26 cellular contexts compared by ENCODE assay signal in the genomic region with DNA sequence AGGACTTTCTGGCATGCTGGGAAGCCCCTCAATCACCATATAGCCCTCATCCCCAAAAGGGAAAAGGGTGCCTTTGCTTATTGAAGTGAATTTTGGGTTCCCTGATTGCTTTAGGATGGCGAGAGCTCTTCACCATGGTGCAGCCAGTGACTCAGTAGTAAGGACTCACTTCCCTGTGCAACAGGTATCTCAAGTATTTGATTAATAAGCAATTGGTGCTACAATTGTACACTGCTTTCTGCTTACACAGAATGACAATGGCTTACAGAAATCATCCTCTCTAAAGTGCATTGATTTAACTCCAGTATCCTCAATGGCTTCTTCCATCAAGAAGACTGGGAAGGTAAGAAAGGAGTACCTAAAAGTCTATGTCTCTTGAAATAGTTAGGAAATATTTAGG.
"Had no signal": no experiment of that assay in that cellular context is flagged by ENCODE, and none has a peak within 500 bp of the region (broad histone marks: within the 10 kb centered on the region; RNA-seq: fewer than 3 reads in every experiment).

No MANE protein-coding gene starts in this region.

- DNase-seq: hippocampal formation; left ventricle myocardium inferior; mesendoderm; naive B cell; natural killer cell; nephron progenitor cell; occipital lobe; retina; right cardiac atrium; stimulated activated CD4-positive, alpha-beta T cell treated with anti-CD3 and anti-CD28 coated beads, Interleukin-12 subunit alpha, Interleukin-12 subunit beta, amount 100 ng/mL, for 4 hours; stimulated activated CD4-positive, alpha-beta T cell treated with anti-CD3 and anti-CD28 coated beads, Interleukin-15, amount 100 ng/mL, for 24 hours; stimulated activated CD4-positive, alpha-beta T cell treated with anti-CD3 and anti-CD28 coated beads, Interleukin-2, amount 100 ng/mL, for 24 hours; stimulated activated CD4-positive, alpha-beta T cell treated with anti-CD3 and anti-CD28 coated beads, Interleukin-4, amount 100 ng/mL, for 1 hour; stimulated activated naive B cell treated with anti-CD40 and anti-IgM and Interleukin-4, amounts not matched to agents 10 μg/mL and 1 μg/mL and 100 μg/mL, for 72 hours; stimulated activated naive CD8-positive, alpha-beta T cell treated with anti-CD3 and anti-CD28 coated beads, Interleukin-15, Interleukin-2, amounts not matched to agents 100 U/mL and 50 U/mL, for 24 hours; stomach; testis; thyroid gland; transverse colon; upper lobe of left lung had no signal

- ATAC-seq: natural killer cell; right cardiac atrium; sciatic nerve; stimulated activated naive B cell treated with anti-CD40 and anti-IgM and Interleukin-4, amounts not matched to agents 10 μg/mL and 1 μg/mL and 100 μg/mL, for 72 hours; stimulated activated naive CD8-positive, alpha-beta T cell treated with anti-CD3 and anti-CD28 coated beads, Interleukin-15, Interleukin-2, amounts not matched to agents 100 U/mL and 50 U/mL, for 24 hours had no signal

- H3K4me3 ChIP-seq: left ventricle myocardium inferior, lung, neural progenitor cell, skin epidermis, stomach, testis, thyroid gland, transverse colon, upper lobe of left lung, vagina had no signal

- H3K4me1 ChIP-seq: left ventricle myocardium inferior, neural progenitor cell, stomach, testis, thyroid gland, transverse colon, upper lobe of left lung, vagina had no signal

- H3K9me3 ChIP-seq: left ventricle myocardium inferior, neutrophil, stomach, testis, thyroid gland, transverse colon, upper lobe of left lung, vagina had no signal

- H3K27me3 ChIP-seq: neural progenitor cell, neutrophil, testis, thyroid gland, transverse colon, upper lobe of left lung, vagina had no signal

- H3K27ac ChIP-seq: left ventricle myocardium inferior, neural progenitor cell, neutrophil, skin epidermis, stomach, testis, thyroid gland, transverse colon, upper lobe of left lung, vagina had no signal

- H3K36me3 ChIP-seq: left ventricle myocardium inferior, neural progenitor cell, neutrophil, stomach, thyroid gland, transverse colon, upper lobe of left lung, vagina had no signal
